Comparison of ENCODE assay signal across 8 cellular contexts in genomic region chr3:174425422-174425821, GRCh38.
"Had no signal": no experiment of that assay in that cellular context is flagged by ENCODE, and none has a peak within 500 bp of the region (broad histone marks: within the 10 kb centered on the region; RNA-seq: fewer than 3 reads in every experiment).

No MANE protein-coding gene starts in this region.

- DNase-seq: H9, HCEC 1CT, KBM-7 had no signal

- FAIRE-seq: H1, H54, HepG2 had no signal

- H3K27ac ChIP-seq: HL-60 had no signal

- ATAC-seq: GM23338, HepG2 had no signal

- H3K4me3 ChIP-seq: GM23338 had no signal
